8 cellular contexts compared by ENCODE assay signal in the genomic region with DNA sequence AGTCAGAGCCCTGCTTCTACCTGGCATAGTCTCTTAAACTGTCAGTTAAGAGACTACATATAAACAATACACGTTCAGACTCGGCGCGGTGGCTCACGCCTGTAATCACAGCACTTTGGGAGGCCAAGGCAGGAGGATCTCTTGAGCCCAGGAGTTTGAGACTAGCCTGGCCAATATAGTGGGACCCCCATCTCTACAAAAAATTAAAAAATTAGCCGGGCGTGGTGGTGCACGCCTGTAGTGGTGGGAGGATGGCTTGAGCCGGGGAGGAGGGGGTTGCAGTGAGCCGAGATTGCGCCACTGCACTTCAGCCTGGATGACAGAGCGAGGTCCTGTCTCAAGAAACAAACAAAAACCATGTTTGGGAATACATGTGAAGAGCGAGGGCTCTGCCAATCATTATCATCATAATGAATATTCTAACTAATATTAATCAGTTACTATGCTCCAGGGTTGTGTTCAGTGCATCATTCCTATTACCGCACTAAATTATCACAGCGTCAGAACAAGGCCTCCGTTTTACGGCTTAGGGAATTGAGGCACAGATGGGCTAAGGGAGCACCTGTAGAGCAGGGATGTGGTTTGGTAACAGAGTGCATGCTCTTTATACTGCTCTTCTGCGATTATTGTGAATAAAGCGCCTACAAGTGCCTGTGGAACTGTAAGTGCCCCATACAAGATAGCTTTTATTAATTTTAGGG. TPM values are rescaled to one million over a fixed set of nuclear protein-coding genes. Genes with fewer than 3 reads are reported as not detected.
A peak's percentile ranks its signal among the peaks of the same experiment; 100 is the strongest.
DNase-seq lines count a peak whose midpoint lies in the region; ATAC-seq and TF ChIP-seq lines count a peak whose summit lies in the region.

No MANE protein-coding gene starts in this region.

- DNase-seq in BE2C (no peak), caudate nucleus (lab: John Stamatoyannopoulos, UW) (no peak), middle frontal gyrus (ENCODE audit: extremely low spot score, low spot score) (no peak), C1 segment of cervical spinal cord (lab: John Stamatoyannopoulos, UW) (no peak), T1000 (lab: John Stamatoyannopoulos, UW) (no peak), EL (no peak)
- DNase-seq in Jurkat, Clone E6-1 (ENCODE audit: low read depth, low spot score): no peak
- peak in 1 of 9 donors; percentile 20 for DNase-seq in naive thymus-derived CD4-positive, alpha-beta T cell

- no peaks in the 10 kb centered on the region for H3K9me3 ChIP-seq in BE2C
- H3K9me3 ChIP-seq in naive thymus-derived CD4-positive, alpha-beta T cell (ENCODE audit: control insufficient read depth in 2 of 3, low read length in 3 of 3): no peaks in the 10 kb centered on the region

- H3K27me3 ChIP-seq in BE2C: no peaks in the 10 kb centered on the region
- H3K27me3 ChIP-seq in naive thymus-derived CD4-positive, alpha-beta T cell (ENCODE audit: control insufficient read depth in 2 of 2, insufficient read depth in 2 of 2, low read length in 2 of 2): no peaks in the 10 kb centered on the region

- CTCF ChIA-PET in naive thymus-derived CD4-positive, alpha-beta T cell (lab: Charles Lee): interaction anchor here (0.8 kb wide), 1 partner anchor 18 kb away, joined by 3 read pairs; no protein-coding TSS in a partner anchor

- TF ChIP-seq CTCF in BE2C (IDR thresholded peaks at IDR 0.05; ENCODE audit: low read depth, low read length): no peak

- H3K4me1 Mint-ChIP-seq in naive thymus-derived CD4-positive, alpha-beta T cell: peaks cover 29 to 56% (median 45%) of the 10 kb centered on the region in 7 donors

- intact Hi-C loops in naive thymus-derived CD4-positive, alpha-beta T cell (cut with micrococcal nuclease): loop anchor here (1.0 to 10.0 kb wide), 12 partner anchors 80 to 1035 kb away; a partner anchor contains a TSS

- no peaks in the 10 kb centered on the region for H3K27me3 Mint-ChIP-seq in naive thymus-derived CD4-positive, alpha-beta T cell

- peak overlapping the region; percentile 96 to 100 (median 99) for H3K4me3 Mint-ChIP-seq in naive thymus-derived CD4-positive, alpha-beta T cell

- H3K27ac ChIP-seq in caudate nucleus (ENCODE audit: low read depth, low read length): peak overlapping the region; percentile 67
- H3K27ac ChIP-seq in naive thymus-derived CD4-positive, alpha-beta T cell (ENCODE audit: low read depth, low read length): peak overlapping the region; percentile 43

- H3K36me3 Mint-ChIP-seq in naive thymus-derived CD4-positive, alpha-beta T cell: peaks cover 0 to 19% (median 8%) of the 10 kb centered on the region in 5 donors

- H3K4me3 ChIP-seq in BE2C (ENCODE audit: low read depth, low read length): peak overlapping the region; percentile 27
- H3K4me3 ChIP-seq in Jurkat, Clone E6-1 (ENCODE audit: low read length): peak overlapping the region; percentile 45
- peak overlapping the region; percentile 30 for H3K4me3 ChIP-seq in naive thymus-derived CD4-positive, alpha-beta T cell (ENCODE audit: low read length)

- H3K4me1 ChIP-seq in BE2C: peaks cover 8% of the 10 kb centered on the region; the same call in 1 of the 2 replicates
- H3K4me1 ChIP-seq in naive thymus-derived CD4-positive, alpha-beta T cell (ENCODE audit: control insufficient read depth in 2 of 2, insufficient read depth in 2 of 2, low read length in 2 of 2): peaks cover 24 to 30% of the 10 kb centered on the region in 2 donors

- H3K36me3 ChIP-seq in BE2C: no peaks in the 10 kb centered on the region
- H3K36me3 ChIP-seq in naive thymus-derived CD4-positive, alpha-beta T cell (ENCODE audit: control insufficient read depth in 2 of 3, insufficient read depth in 3 of 3, low read length in 3 of 3): no peaks in the 10 kb centered on the region

- ATAC-seq in naive thymus-derived CD4-positive, alpha-beta T cell: no peak

- peak overlapping the region in 8 of 9 donors; percentile 45 to 99 (median 98) for H3K27ac Mint-ChIP-seq in naive thymus-derived CD4-positive, alpha-beta T cell

- peaks cover 0 to 3% (median 0%) of the 10 kb centered on the region in 11 donors for H3K9me3 Mint-ChIP-seq in naive thymus-derived CD4-positive, alpha-beta T cell

- POLR2A ChIA-PET in naive thymus-derived CD4-positive, alpha-beta T cell (lab: Charles Lee): interaction anchor here (0.6 to 1.4 kb wide), 10 partner anchors 10 to 511 kb away, joined by 3 to 8 read pairs (median 4); a partner anchor contains a TSS

RNA-seq across cellular contexts. Expression of a gene that starts 0.8 kb away (rescaled TPM):
- polyA plus RNA-seq in BE2C (2012; ENCODE audit: insufficient read depth, insufficient read length, low read depth): 28.9 TPM
- polyA plus RNA-seq in Jurkat, Clone E6-1 (2012; ENCODE audit: insufficient read depth, insufficient read length): 30.6 TPM
- total RNA-seq in naive thymus-derived CD4-positive, alpha-beta T cell: 10 to 100 TPM in 3 of 5 experiments, 1 to 10 TPM in 2; 5.4 to 11.9 (median 10.7) TPM
- 10 to 100 TPM; 24.3 to 28.2 TPM for polyA plus RNA-seq in naive thymus-derived CD4-positive, alpha-beta T cell

RNA-seq across cellular contexts. Expression of a gene that starts 1.9 kb away (rescaled TPM):
- 261 TPM for polyA plus RNA-seq in BE2C (2012; ENCODE audit: insufficient read depth, insufficient read length, low read depth)
- 215 TPM for polyA plus RNA-seq in Jurkat, Clone E6-1 (2012; ENCODE audit: insufficient read depth, insufficient read length)
- 10 to 100 TPM in 1 of 5 experiments, 1 to 10 TPM in 4; 2.1 to 23.0 (median 3.9) TPM for total RNA-seq in naive thymus-derived CD4-positive, alpha-beta T cell
- 1 to 10 TPM in 1 of 2 donors, not detected in 1; 1.3 TPM for polyA plus RNA-seq in naive thymus-derived CD4-positive, alpha-beta T cell

RNA-seq across cellular contexts. Expression of a gene that starts 40.4 kb away (rescaled TPM):
- not detected for polyA plus RNA-seq in BE2C (2012; ENCODE audit: insufficient read depth, insufficient read length, low read depth)
- not detected for polyA plus RNA-seq in Jurkat, Clone E6-1 (2012; ENCODE audit: insufficient read depth, insufficient read length)
- 100 to 1,000 TPM in 1 of 5 experiments, 10 to 100 TPM in 3, under 1 TPM in 1; 0.27 to 122 (median 26.1) TPM for total RNA-seq in naive thymus-derived CD4-positive, alpha-beta T cell
- not detected for polyA plus RNA-seq in naive thymus-derived CD4-positive, alpha-beta T cell
